In genomic region chr9:137227057-137227852, GRCh38 we compare ENCODE assay signal across 8 cellular contexts. TPM values are rescaled to one million over a fixed set of nuclear protein-coding genes. Genes with fewer than 3 reads are reported as not detected.
A peak's percentile ranks its signal among the peaks of the same experiment; 100 is the strongest.
DNase-seq lines count a peak whose midpoint lies in the region; ATAC-seq and FAIRE-seq lines count a peak whose summit lies in the region.

Gene RNF224, plus strand, starts transcription at chr9:137227502. Its CDS starts 834 bp downstream, at chr9:137228336.

- H3K4me3 ChIP-seq in right cardiac atrium (ENCODE audit: low read length): no peak within 1 kb of the TSS
- no peak within 1 kb of the TSS for H3K4me3 ChIP-seq in skeletal muscle satellite cell (ENCODE audit: low read length)

- WGBS in right cardiac atrium: 36% methylated on average over 25 of the region's 25 CpGs

- no peaks in the 10 kb centered on the region for H3K36me3 Mint-ChIP-seq in T-helper 2 cell treated with Interferon-gamma antibody and Interleukin-4, amounts not matched to agents 5 μg/mL and 100 μg/mL, for 36 hours (ENCODE audit: low read depth)

- H3K9me3 ChIP-seq in right cardiac atrium (ENCODE audit: control insufficient read depth, low read length) (no peaks in the 10 kb centered on the region), skeletal muscle satellite cell (replicated peaks; ENCODE audit: low read length) (no peaks in the 10 kb centered on the region)

- no peaks in the 10 kb centered on the region for H3K9me3 Mint-ChIP-seq in T-helper 2 cell treated with Interferon-gamma antibody and Interleukin-4, amounts not matched to agents 5 μg/mL and 100 μg/mL, for 36 hours

- H3K27ac Mint-ChIP-seq in T-helper 2 cell treated with Interferon-gamma antibody and Interleukin-4, amounts not matched to agents 5 μg/mL and 100 μg/mL, for 36 hours: peak within 1 kb of the TSS; percentile 16

- H3K4me1 Mint-ChIP-seq in T-helper 2 cell treated with Interferon-gamma antibody and Interleukin-4, amounts not matched to agents 5 μg/mL and 100 μg/mL, for 36 hours (ENCODE audit: low read depth): peaks cover 5% of the 10 kb centered on the region

- peak within 1 kb of the TSS; percentile 26 for H3K9ac ChIP-seq in skeletal muscle satellite cell (ENCODE audit: low read depth, low read length)

- ATAC-seq in right cardiac atrium (peak; percentile 8 to 28), HG03159 (IDR thresholded peaks at IDR 0.05; ENCODE audit: unreplicated experiment) (no peak), GM19035 (IDR thresholded peaks at IDR 0.05; ENCODE audit: unreplicated experiment) (no peak)

- intact Hi-C loops in right cardiac atrium (cut with DNase I): loop anchor here in 3 of 4 donors (5.0 kb wide), 1 partner anchor 105 kb away; no protein-coding TSS in a partner anchor

- H3K4me1 ChIP-seq in right cardiac atrium (ENCODE audit: control insufficient read depth, insufficient read depth, low read length) (peaks cover 5% of the 10 kb centered on the region), skeletal muscle satellite cell (ENCODE audit: control insufficient read depth, insufficient read depth, low read length) (peaks cover 42% of the 10 kb centered on the region)

- H3K36me3 ChIP-seq in skeletal muscle satellite cell (ENCODE audit: insufficient read depth, low read length): no peaks in the 10 kb centered on the region

- H3K27ac ChIP-seq in right cardiac atrium (ENCODE audit: low read length): no peak within 1 kb of the TSS

- H3K4me3 Mint-ChIP-seq in T-helper 2 cell treated with Interferon-gamma antibody and Interleukin-4, amounts not matched to agents 5 μg/mL and 100 μg/mL, for 36 hours: no peak within 1 kb of the TSS

- peak; percentile 91 for FAIRE-seq in G401.6 (lab: Jason Lieb, UNC)

- H3K4me2 ChIP-seq in skeletal muscle satellite cell (ENCODE audit: low read length): peak within 1 kb of the TSS; percentile 35

- H3K27me3 ChIP-seq in right cardiac atrium (ENCODE audit: control insufficient read depth, insufficient read depth): no peaks in the 10 kb centered on the region
- H3K27me3 ChIP-seq in skeletal muscle satellite cell (ENCODE audit: control insufficient read depth, insufficient read depth, low read length): no peaks in the 10 kb centered on the region

- H3K27me3 Mint-ChIP-seq in T-helper 2 cell treated with Interferon-gamma antibody and Interleukin-4, amounts not matched to agents 5 μg/mL and 100 μg/mL, for 36 hours (ENCODE audit: low read depth): peaks cover 2% of the 10 kb centered on the region

- DNase-seq in NCI-H1092 (lab: John Stamatoyannopoulos, UW) (peak; percentile 60), amniotic epithelial cell (ENCODE audit: low read depth) (peak; percentile 68), right cardiac atrium (peak; percentile 77 to 89 (median 89))
- DNase-seq in T-helper 2 cell treated with Interferon-gamma antibody and Interleukin-4, amounts not matched to agents 5 μg/mL and 100 μg/mL, for 36 hours (ENCODE audit: low spot score): peak; percentile 71

RNA-seq across cellular contexts. Expression of gene RNF224, which starts in this region (rescaled TPM):
- total RNA-seq in right cardiac atrium: not detected
- polyA plus RNA-seq in right cardiac atrium: 0.09 TPM
- not detected in 2 replicates for total RNA-seq in skeletal muscle satellite cell (2012; rRNA removed)

Comparison
In these comparisons a context has a peak if more than half of its experiments do, and no peak if none do; other contexts are left out.
1. Peak in DNase-seq and ATAC-seq in right cardiac atrium; RNA of the gene not detected or under 1 TPM.